Comparison of ENCODE assay signal across 29 cellular contexts in genomic region chr2:41939410-41939775, GRCh38.
DNase-seq lines count a peak whose midpoint lies in the region; ATAC-seq and TF ChIP-seq lines count a peak whose summit lies in the region.
"Had no signal": no experiment of that assay in that cellular context is flagged by ENCODE, and none has a peak within 500 bp of the region (broad histone marks: within the 10 kb centered on the region; RNA-seq: fewer than 3 reads in every experiment).

No MANE protein-coding gene starts in this region.

- peak overlapping the region; percentile 82 for H3K4me3 Mint-ChIP-seq in glutamatergic neuron (ENCODE audit: unreplicated experiment)
- H3K4me3 Mint-ChIP-seq in T-helper 2 cell treated with Interferon-gamma antibody and Interleukin-4, amounts not matched to agents 5 μg/mL and 100 μg/mL, for 36 hours, result no peak overlapping the region
- H3K4me3 Mint-ChIP-seq in activated T-cell treated with anti-CD3 and anti-CD28 coated beads, Interleukin-2, amount 50 U/mL, for 4 hours, result no peak overlapping the region
- H3K4me3 Mint-ChIP-seq: activated CD4-positive, alpha-beta memory T cell treated with anti-CD3 and anti-CD28 coated beads for 36 hours; activated T-helper 1 cell treated with anti-CD3 and anti-CD28 coated beads, Interleukin-12 subunit alpha, Interleukin-12 subunit beta, Interleukin-2, Interleukin-4 antibody, amounts not matched to agents 30 ng/mL and 10 ng/mL and 1 ng/mL, durations not matched to agents 14 hours and 24 hours and 36 hours; CD14-positive monocyte; HFFc6; natural killer cell; stimulated activated effector memory CD8-positive, alpha-beta T cell treated with anti-CD3 and anti-CD28 coated beads, Interleukin-12 subunit alpha, Interleukin-12 subunit beta, amount 100 ng/mL, for 72 hours had no signal

- peaks cover 4 to 78% (median 25%) of the 10 kb centered on the region in 9 donors for H3K4me1 ChIP-seq in heart right ventricle
- peaks cover 0 to 78% (median 15%) of the 10 kb centered on the region in 4 donors for H3K4me1 ChIP-seq in tibial nerve
- H3K4me1 ChIP-seq: left lung had no signal

- peaks cover 39% of the 10 kb centered on the region for H3K9me3 Mint-ChIP-seq in glutamatergic neuron (ENCODE audit: unreplicated experiment)
- no peaks in the 10 kb centered on the region for H3K9me3 Mint-ChIP-seq in T-helper 2 cell treated with Interferon-gamma antibody and Interleukin-4, amounts not matched to agents 5 μg/mL and 100 μg/mL, for 36 hours
- no peaks in the 10 kb centered on the region for H3K9me3 Mint-ChIP-seq in activated T-cell treated with anti-CD3 and anti-CD28 coated beads, Interleukin-2, amount 50 U/mL, for 4 hours
- H3K9me3 Mint-ChIP-seq: activated CD4-positive, alpha-beta memory T cell treated with anti-CD3 and anti-CD28 coated beads for 36 hours; activated T-helper 1 cell treated with anti-CD3 and anti-CD28 coated beads, Interleukin-12 subunit alpha, Interleukin-12 subunit beta, Interleukin-2, Interleukin-4 antibody, amounts not matched to agents 30 ng/mL and 10 ng/mL and 1 ng/mL, durations not matched to agents 14 hours and 24 hours and 36 hours; HFFc6; natural killer cell; stimulated activated effector memory CD8-positive, alpha-beta T cell treated with anti-CD3 and anti-CD28 coated beads, Interleukin-12 subunit alpha, Interleukin-12 subunit beta, amount 100 ng/mL, for 72 hours had no signal

- TF ChIP-seq POLR2A in tibial nerve (IDR thresholded peaks at IDR 0.05), result no peak

- no peak for ATAC-seq in heart right ventricle
- ATAC-seq in activated T-cell treated with anti-CD3 and anti-CD28 coated beads, Interleukin-2, amount 50 U/mL, for 4 hours, result no peak
- ATAC-seq: K562, natural killer cell had no signal

- peak overlapping the region; percentile 98 for H3K27ac Mint-ChIP-seq in glutamatergic neuron (ENCODE audit: unreplicated experiment)
- no peak overlapping the region for H3K27ac Mint-ChIP-seq in T-helper 2 cell treated with Interferon-gamma antibody and Interleukin-4, amounts not matched to agents 5 μg/mL and 100 μg/mL, for 36 hours
- H3K27ac Mint-ChIP-seq: activated CD4-positive, alpha-beta memory T cell treated with anti-CD3 and anti-CD28 coated beads for 36 hours; activated T-helper 1 cell treated with anti-CD3 and anti-CD28 coated beads, Interleukin-12 subunit alpha, Interleukin-12 subunit beta, Interleukin-2, Interleukin-4 antibody, amounts not matched to agents 30 ng/mL and 10 ng/mL and 1 ng/mL, durations not matched to agents 14 hours and 24 hours and 36 hours; CD14-positive monocyte; HFFc6; natural killer cell; stimulated activated effector memory CD8-positive, alpha-beta T cell treated with anti-CD3 and anti-CD28 coated beads, Interleukin-12 subunit alpha, Interleukin-12 subunit beta, amount 100 ng/mL, for 72 hours had no signal

- H3K27ac ChIP-seq in heart right ventricle, result peak overlapping the region in 8 of 10 donors; percentile 14 to 87 (median 76)
- H3K27ac ChIP-seq in tibial nerve, result peak overlapping the region; percentile 31 to 88 (median 58)
- H3K27ac ChIP-seq: GM23248 had no signal

- 78 to 80% methylated on average over 5 of the region's 5 CpGs for WGBS in heart right ventricle, 2 donors
- WGBS in tibial nerve, 2 donors, result 71 to 78% methylated on average over 5 of the region's 5 CpGs

- peaks cover 19% of the 10 kb centered on the region for H3K27me3 Mint-ChIP-seq in glutamatergic neuron (ENCODE audit: unreplicated experiment)
- H3K27me3 Mint-ChIP-seq in T-helper 2 cell treated with Interferon-gamma antibody and Interleukin-4, amounts not matched to agents 5 μg/mL and 100 μg/mL, for 36 hours (ENCODE audit: low read depth), result peaks cover 6% of the 10 kb centered on the region
- H3K27me3 Mint-ChIP-seq in activated T-cell treated with anti-CD3 and anti-CD28 coated beads, Interleukin-2, amount 50 U/mL, for 4 hours (ENCODE audit: low read depth), result peaks cover 6% of the 10 kb centered on the region

- DNase-seq in heart right ventricle (no peak), cardiac septum (ENCODE audit: low spot score) (no peak), NCI-H82 treated with DMSO at 0.1 percent for 48 hours (lab: John Stamatoyannopoulos, UW; ENCODE audit: unreplicated experiment) (peak; percentile 85), glutamatergic neuron (peak; percentile 61), tibial nerve (ENCODE audit: low spot score in 2 of 2) (no peak)
- DNase-seq in stimulated activated naive CD4-positive, alpha-beta T cell treated with Interleukin-2 at 50 U/mL for 16 hours (lab: John Stamatoyannopoulos, UW), result no peak
- DNase-seq in T-helper 2 cell treated with Interferon-gamma antibody and Interleukin-4, amounts not matched to agents 5 μg/mL and 100 μg/mL, for 36 hours (ENCODE audit: low spot score), result no peak
- DNase-seq in activated T-cell treated with anti-CD3 and anti-CD28 coated beads, Interleukin-2, amount 50 U/mL, for 4 hours, result no peak
- DNase-seq: activated CD4-positive, alpha-beta memory T cell treated with anti-CD3 and anti-CD28 coated beads for 36 hours; activated CD4-positive, alpha-beta T cell treated with anti-CD3 and anti-CD28 coated beads for 1 hour; activated CD8-positive, alpha-beta memory T cell treated with anti-CD3 and anti-CD28 coated beads, Interleukin-2, amount 50 U/mL, for 4 hours; activated naive CD4-positive, alpha-beta T cell treated with Interleukin-2 at 50 U/mL for 16 hours; cerebellar nuclear complex; DND-41; GF-D8; GM23248; HFFc6; left lung; natural killer cell; NCI-H1048; NCI-H1694 treated with DMSO at 0.1 percent for 48 hours; NCI-H510A; NK-92 treated with Interleukin-12 subunit alpha and Interleukin-12 subunit beta, amount 100 ng/mL, for 24 hours; PC-9; T-helper 2 cell had no signal

- H3K4me3 ChIP-seq in heart right ventricle, result no peak overlapping the region
- no peak overlapping the region for H3K4me3 ChIP-seq in tibial nerve
- H3K4me3 ChIP-seq: GM23248, K562, left lung, PC-9 had no signal

- H3K36me3 Mint-ChIP-seq in glutamatergic neuron (ENCODE audit: unreplicated experiment), result peaks cover 6% of the 10 kb centered on the region
- no peaks in the 10 kb centered on the region for H3K36me3 Mint-ChIP-seq in T-helper 2 cell treated with Interferon-gamma antibody and Interleukin-4, amounts not matched to agents 5 μg/mL and 100 μg/mL, for 36 hours (ENCODE audit: low read depth)
- H3K36me3 Mint-ChIP-seq in activated T-cell treated with anti-CD3 and anti-CD28 coated beads, Interleukin-2, amount 50 U/mL, for 4 hours (ENCODE audit: insufficient read depth), result no peaks in the 10 kb centered on the region
- H3K36me3 Mint-ChIP-seq: activated CD4-positive, alpha-beta memory T cell treated with anti-CD3 and anti-CD28 coated beads for 36 hours; CD14-positive monocyte; natural killer cell; stimulated activated effector memory CD8-positive, alpha-beta T cell treated with anti-CD3 and anti-CD28 coated beads, Interleukin-12 subunit alpha, Interleukin-12 subunit beta, amount 100 ng/mL, for 72 hours had no signal

- H3K9me3 ChIP-seq in heart right ventricle, result no peaks in the 10 kb centered on the region
- peaks cover 0 to 4% (median 0%) of the 10 kb centered on the region in 4 donors for H3K9me3 ChIP-seq in tibial nerve
- H3K9me3 ChIP-seq: left lung had no signal

- no peaks in the 10 kb centered on the region for H3K27me3 ChIP-seq in heart right ventricle
- H3K27me3 ChIP-seq in tibial nerve, result no peaks in the 10 kb centered on the region
- H3K27me3 ChIP-seq: left lung had no signal

- no peak for TF ChIP-seq CTCF in heart right ventricle (IDR thresholded peaks at IDR 0.05)
- TF ChIP-seq CTCF in glutamatergic neuron (IDR thresholded peaks at IDR 0.05; ENCODE audit: partially characterized antibody, unreplicated experiment), result no peak
- TF ChIP-seq CTCF in tibial nerve (IDR thresholded peaks at IDR 0.05), result no peak

- intact Hi-C loops in heart right ventricle (cut with DNase I), result loop anchor here in 2 of 10 donors (5.0 to 10.0 kb wide), 2 partner anchors 105 to 108 kb away; partner anchors contain the start of gene PKDCC (in 2 of the 2)
- intact Hi-C loops in cardiac septum (cut with DNase I), result no loop called here

- H3K36me3 ChIP-seq in heart right ventricle (no peaks in the 10 kb centered on the region), tibial nerve (no peaks in the 10 kb centered on the region)
- H3K36me3 ChIP-seq: left lung had no signal

- H3K4me1 Mint-ChIP-seq in glutamatergic neuron (ENCODE audit: low read depth, unreplicated experiment), result peaks cover 79% of the 10 kb centered on the region
- no peaks in the 10 kb centered on the region for H3K4me1 Mint-ChIP-seq in T-helper 2 cell treated with Interferon-gamma antibody and Interleukin-4, amounts not matched to agents 5 μg/mL and 100 μg/mL, for 36 hours (ENCODE audit: low read depth)
- H3K4me1 Mint-ChIP-seq in activated T-cell treated with anti-CD3 and anti-CD28 coated beads, Interleukin-2, amount 50 U/mL, for 4 hours (ENCODE audit: low read depth), result no peaks in the 10 kb centered on the region
- H3K4me1 Mint-ChIP-seq: CD14-positive monocyte, natural killer cell had no signal

- no peak for TF ChIP-seq EP300 in tibial nerve (IDR thresholded peaks at IDR 0.05)

Comparison
In these comparisons a context has a peak if more than half of its experiments do, and no peak if none do; other contexts are left out.
1. DNase-seq: peak in NCI-H82 treated with DMSO at 0.1 percent for 48 hours (single experiment) and glutamatergic neuron (single experiment); none in heart right ventricle (0 of 2), cardiac septum (single experiment), tibial nerve (0 of 2), stimulated activated naive CD4-positive, alpha-beta T cell treated with Interleukin-2 at 50 U/mL for 16 hours (single experiment), T-helper 2 cell treated with Interferon-gamma antibody and Interleukin-4, amounts not matched to agents 5 μg/mL and 100 μg/mL, for 36 hours (single experiment) and activated T-cell treated with anti-CD3 and anti-CD28 coated beads, Interleukin-2, amount 50 U/mL, for 4 hours (single experiment).